ENCODE assay signal across 8 cellular contexts in the genomic region with DNA sequence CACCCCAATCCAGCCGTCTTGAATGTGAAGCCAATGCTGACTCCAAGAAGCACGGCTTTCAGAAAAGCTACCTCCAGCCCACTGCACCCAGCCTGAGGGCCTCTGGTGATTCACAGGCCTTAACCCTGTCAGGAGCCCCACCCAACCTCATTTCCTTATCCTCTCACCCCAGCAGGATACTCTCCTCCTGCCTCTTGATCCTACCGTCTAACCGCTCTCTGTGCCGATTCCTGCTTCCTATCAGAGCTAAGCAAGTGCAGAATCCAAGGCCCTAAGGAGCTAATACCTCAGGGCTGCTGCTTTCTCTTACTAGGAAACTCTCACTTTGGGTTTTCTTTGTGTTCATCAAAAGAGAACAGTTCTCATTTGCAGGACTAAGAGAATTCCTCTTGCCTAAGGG. TPM values are rescaled to one million over a fixed set of nuclear protein-coding genes. Genes with fewer than 3 reads are reported as not detected.
DNase-seq lines count a peak whose midpoint lies in the region; FAIRE-seq and TF ChIP-seq lines count a peak whose summit lies in the region.

No MANE protein-coding gene starts in this region.

- no peak for TF ChIP-seq POLR2A in testis (IDR thresholded peaks at IDR 0.05)

- H3K4me3 ChIP-seq in fibroblast of the aortic adventitia (ENCODE audit: low read depth, low read length) (no peak overlapping the region), skin epidermis (no peak overlapping the region), kidney (ENCODE audit: low read length in 2 of 2) (no peak overlapping the region), testis (no peak overlapping the region)

- intact Hi-C loops in kidney (cut with DNase I), result no loop called here
- intact Hi-C loops in testis (cut with DNase I; ENCODE audit: low total_unique reads), result no loop called here

- H3K27ac ChIP-seq in skin epidermis (peak overlapping the region in 19 of 21 experiments; percentile 0 to 84 (median 61)), kidney (ENCODE audit: low read depth in 2 of 2, low read length in 2 of 2) (no peak overlapping the region), testis (no peak overlapping the region)

- no peak overlapping the region for H3K9ac ChIP-seq in kidney (ENCODE audit: low read length in 2 of 2)

- TF ChIP-seq CTCF in fibroblast of the aortic adventitia (IDR thresholded peaks at IDR 0.05; ENCODE audit: insufficient read depth, low read length) (no peak), kidney (IDR thresholded peaks at IDR 0.05; ENCODE audit: borderline replicate concordance, extremely low read depth, insufficient read depth) (no peak), testis (IDR thresholded peaks at IDR 0.05) (no peak)

- no peaks in the 10 kb centered on the region for H3K27me3 ChIP-seq in testis

- H3K4me1 ChIP-seq in kidney (ENCODE audit: control insufficient read depth in 1 of 2, insufficient read depth in 1 of 2, low read depth in 1 of 2, low read length in 2 of 2), result peaks cover 0 to 2% of the 10 kb centered on the region in 2 donors
- H3K4me1 ChIP-seq in testis, result peaks cover 26% of the 10 kb centered on the region

- 50 to 57% methylated on average over 5 of the region's 5 CpGs for WGBS in testis, 2 donors

- FAIRE-seq in HTR-8/SVneo (lab: Jason Lieb, UNC) (peak; percentile 83), kidney (lab: Jason Lieb, UNC) (no peak)

- no peaks in the 10 kb centered on the region for H3K9me3 ChIP-seq in kidney (ENCODE audit: control insufficient read depth in 1 of 2, low read length in 2 of 2)
- no peaks in the 10 kb centered on the region for H3K9me3 ChIP-seq in testis

- H3K36me3 ChIP-seq in kidney (ENCODE audit: control insufficient read depth in 1 of 2, insufficient read depth in 2 of 2, low read length in 2 of 2) (no peaks in the 10 kb centered on the region), testis (ENCODE audit: low read depth, missing control alignments) (no peaks in the 10 kb centered on the region)

- DNase-seq in HTR-8/SVneo (ENCODE audit: insufficient read length, low spot score) (peak; percentile 69), fibroblast of the aortic adventitia (ENCODE audit: low read depth) (peak; percentile 82), kidney (no peak), testis (no peak), HuH-7.5 (ENCODE audit: low spot score) (no peak)
- peak; percentile 30 to 35 for DNase-seq in activated CD4-positive, alpha-beta T cell treated with anti-CD3 and anti-CD28 coated beads, Interleukin-2, amount 50 U/mL, for 4 hours
- DNase-seq in effector CD8-positive, alpha-beta T cell (lab: John Stamatoyannopoulos, UW), result no peak

RNA-seq across cellular contexts. Expression of a gene that starts 47.2 kb away (rescaled TPM):
- total RNA-seq in fibroblast of the aortic adventitia (ENCODE audit: low replicate concordance) (4.8 and 12.0 TPM in 2 replicates), kidney (8.4 TPM), testis (10 to 100 TPM; 40.4 to 49.1 TPM)
- polyA plus RNA-seq in kidney (ENCODE audit: insufficient read depth, low read depth, low replicate concordance) (1.5 TPM), testis (ENCODE audit: insufficient read depth, low read depth, low replicate concordance) (13.7 TPM)

Comparison
In these comparisons a context has a peak if more than half of its experiments do, and no peak if none do; other contexts are left out.
1. DNase-seq: peak in HTR-8/SVneo (single experiment), activated CD4-positive, alpha-beta T cell treated with anti-CD3 and anti-CD28 coated beads, Interleukin-2, amount 50 U/mL, for 4 hours (2 of 2) and fibroblast of the aortic adventitia (single experiment); none in kidney (single experiment), effector CD8-positive, alpha-beta T cell (single experiment), testis (single experiment) and HuH-7.5 (single experiment).
2. H3K27ac ChIP-seq: peak in skin epidermis (19 of 21); none in kidney (0 of 2) and testis (0 of 2).